In the genomic region with DNA sequence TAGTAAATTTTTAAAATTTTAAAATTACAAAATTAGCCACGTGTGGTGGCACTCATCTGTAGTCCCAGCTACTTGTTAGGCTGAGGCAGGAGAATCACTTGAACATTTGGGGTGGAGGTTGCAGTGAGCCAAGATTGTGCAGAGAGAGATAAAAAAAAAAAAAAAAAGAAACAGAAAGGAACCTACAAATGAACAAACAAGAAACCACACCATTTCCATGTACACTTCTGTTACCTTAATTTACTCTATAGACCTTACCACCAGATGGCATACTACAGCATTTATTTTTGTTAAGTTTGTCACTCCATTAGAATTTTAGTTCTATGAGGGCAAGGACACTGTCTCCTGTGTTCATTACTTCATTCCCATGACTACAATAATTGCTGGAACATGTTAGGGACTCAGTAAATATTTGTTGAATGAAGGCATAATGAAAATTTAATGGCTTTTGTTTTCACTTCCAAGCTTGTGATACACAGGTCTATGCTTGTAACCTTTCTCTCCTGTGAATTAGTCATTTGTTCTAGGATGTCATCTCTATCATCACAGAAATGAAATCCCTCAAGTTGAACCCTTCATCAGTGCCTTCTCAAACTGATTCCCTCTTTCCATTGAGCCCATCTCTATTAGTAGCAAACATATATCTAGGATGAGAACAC, we compare ENCODE assay signal across 8 cellular contexts.
DNase-seq lines count a peak whose midpoint lies in the region; ATAC-seq and TF ChIP-seq lines count a peak whose summit lies in the region.

No MANE protein-coding gene starts in this region.

- H3K36me3 ChIP-seq in liver (ENCODE audit: control insufficient read depth in 4 of 4, insufficient read depth in 3 of 4, low read depth in 1 of 4, low read length in 3 of 4), result no peaks in the 10 kb centered on the region

- H3K4me3 ChIP-seq in liver (ENCODE audit: low read depth in 1 of 3, low read length in 3 of 3), result no peak overlapping the region

- peaks cover 48% of the 10 kb centered on the region for H3K4me1 Mint-ChIP-seq in activated T-cell treated with anti-CD3 and anti-CD28 coated beads, Interleukin-2, amount 50 U/mL, for 72 hours (ENCODE audit: low read depth)
- H3K4me1 Mint-ChIP-seq in activated CD8-positive, alpha-beta T cell treated with anti-CD3 and anti-CD28 coated beads, Interleukin-2, amount 10 ng/mL, durations not matched to agents 7 days and 5 days (ENCODE audit: low read depth), result peaks cover 48% of the 10 kb centered on the region

- H3K27ac Mint-ChIP-seq in activated T-cell treated with anti-CD3 and anti-CD28 coated beads, Interleukin-2, amount 50 U/mL, for 72 hours, result peak overlapping the region; percentile 54
- H3K27ac Mint-ChIP-seq in activated CD8-positive, alpha-beta T cell treated with anti-CD3 and anti-CD28 coated beads, Interleukin-2, amount 10 ng/mL, durations not matched to agents 7 days and 5 days, result peak overlapping the region; percentile 74

- POLR2A ChIA-PET in activated CD8-positive, alpha-beta T cell treated with anti-CD3 and anti-CD28 coated beads, Interleukin-2, amount 10 ng/mL, durations not matched to agents 7 days and 5 days (lab: Charles Lee), result interaction anchor here (0.6 to 1.0 kb wide), 2 partner anchors 53 to 1209 kb away, joined by 3 read pairs; no protein-coding TSS in a partner anchor

- H3K27me3 ChIP-seq in liver (ENCODE audit: control insufficient read depth in 4 of 4, insufficient read depth in 4 of 4, low read length in 3 of 4), result no peaks in the 10 kb centered on the region

- peak; percentile 26 for TF ChIP-seq CTCF in liver (IDR thresholded peaks at IDR 0.05; ENCODE audit: low read depth, low read length, missing input control)

- no peak for DNase-seq in activated T-cell treated with anti-CD3 and anti-CD28 coated beads, Interleukin-2, amount 50 U/mL, for 72 hours
- DNase-seq in activated T-cell treated with anti-CD3 and anti-CD28 coated beads, Interleukin-2, amount 50 U/mL, for 1 hour, result no peak
- no peak for DNase-seq in activated CD8-positive, alpha-beta T cell treated with anti-CD3 and anti-CD28 coated beads, Interleukin-2, amount 10 ng/mL, durations not matched to agents 7 days and 5 days
- no peak for DNase-seq in ureter (ENCODE audit: low spot score)

- H3K36me3 Mint-ChIP-seq in activated T-cell treated with anti-CD3 and anti-CD28 coated beads, Interleukin-2, amount 50 U/mL, for 72 hours (ENCODE audit: insufficient read depth in 2 of 2), result peaks cover 21 to 53% of the 10 kb centered on the region in 2 donors
- peaks cover 82% of the 10 kb centered on the region for H3K36me3 Mint-ChIP-seq in activated CD8-positive, alpha-beta T cell treated with anti-CD3 and anti-CD28 coated beads, Interleukin-2, amount 10 ng/mL, durations not matched to agents 7 days and 5 days (ENCODE audit: low read depth)

- no peak overlapping the region for H3K27ac ChIP-seq in liver (ENCODE audit: low read depth in 1 of 2, low read length in 2 of 2)

- H3K9ac ChIP-seq in liver (ENCODE audit: low read depth in 1 of 2, low read length in 2 of 2), result no peak overlapping the region

- no peaks in the 10 kb centered on the region for H3K4me1 ChIP-seq in liver (ENCODE audit: control insufficient read depth in 4 of 4, insufficient read depth in 4 of 4, low read length in 3 of 4)

- no peaks in the 10 kb centered on the region for H3K27me3 Mint-ChIP-seq in activated T-cell treated with anti-CD3 and anti-CD28 coated beads, Interleukin-2, amount 50 U/mL, for 72 hours (ENCODE audit: low read depth)
- H3K27me3 Mint-ChIP-seq in activated CD8-positive, alpha-beta T cell treated with anti-CD3 and anti-CD28 coated beads, Interleukin-2, amount 10 ng/mL, durations not matched to agents 7 days and 5 days (ENCODE audit: low read depth), result no peaks in the 10 kb centered on the region

- 86% methylated on average over 1 of the region's 1 CpG for WGBS in liver

- CTCF ChIA-PET in activated CD8-positive, alpha-beta T cell treated with anti-CD3 and anti-CD28 coated beads, Interleukin-2, amount 10 ng/mL, durations not matched to agents 7 days and 5 days (lab: Charles Lee), result interaction anchor here (0.6 to 9.5 kb wide), 16 partner anchors 11 to 170 kb away, joined by 3 to 112 read pairs (median 4); a partner anchor contains a TSS

- H3K4me3 Mint-ChIP-seq in activated T-cell treated with anti-CD3 and anti-CD28 coated beads, Interleukin-2, amount 50 U/mL, for 72 hours, result peak overlapping the region in 1 of 2 donors; percentile 4
- H3K4me3 Mint-ChIP-seq in activated CD8-positive, alpha-beta T cell treated with anti-CD3 and anti-CD28 coated beads, Interleukin-2, amount 10 ng/mL, durations not matched to agents 7 days and 5 days, result no peak overlapping the region

- peak; percentile 45 to 65 for ATAC-seq in activated T-cell treated with anti-CD3 and anti-CD28 coated beads, Interleukin-2, amount 50 U/mL, for 72 hours (replicated peaks in 1 of 2)
- ATAC-seq in HG03378 (IDR thresholded peaks at IDR 0.05; ENCODE audit: unreplicated experiment) (peak; percentile 72), HG02981 (IDR thresholded peaks at IDR 0.05; ENCODE audit: unreplicated experiment) (no peak), GM21619 (IDR thresholded peaks at IDR 0.05; ENCODE audit: unreplicated experiment) (no peak)
- ATAC-seq in activated CD8-positive, alpha-beta T cell treated with anti-CD3 and anti-CD28 coated beads, Interleukin-2, amount 10 ng/mL, durations not matched to agents 7 days and 5 days, result peak; percentile 77

- H3K9me3 Mint-ChIP-seq in activated T-cell treated with anti-CD3 and anti-CD28 coated beads, Interleukin-2, amount 50 U/mL, for 72 hours, result peaks cover 1 to 3% of the 10 kb centered on the region in 2 donors
- H3K9me3 Mint-ChIP-seq in activated CD8-positive, alpha-beta T cell treated with anti-CD3 and anti-CD28 coated beads, Interleukin-2, amount 10 ng/mL, durations not matched to agents 7 days and 5 days (ENCODE audit: insufficient read depth), result no peaks in the 10 kb centered on the region

- H3K9me3 ChIP-seq in liver (ENCODE audit: control insufficient read depth in 4 of 4, low read length in 3 of 4), result no peaks in the 10 kb centered on the region

- peak; percentile 36 to 61 for TF ChIP-seq RAD21 in liver (IDR thresholded peaks at IDR 0.05)

TF ChIP-seq in liver, 16 proteins besides CTCF, POLR2A, EP300 and RAD21:
- TF ChIP-seq, protein P1, sequence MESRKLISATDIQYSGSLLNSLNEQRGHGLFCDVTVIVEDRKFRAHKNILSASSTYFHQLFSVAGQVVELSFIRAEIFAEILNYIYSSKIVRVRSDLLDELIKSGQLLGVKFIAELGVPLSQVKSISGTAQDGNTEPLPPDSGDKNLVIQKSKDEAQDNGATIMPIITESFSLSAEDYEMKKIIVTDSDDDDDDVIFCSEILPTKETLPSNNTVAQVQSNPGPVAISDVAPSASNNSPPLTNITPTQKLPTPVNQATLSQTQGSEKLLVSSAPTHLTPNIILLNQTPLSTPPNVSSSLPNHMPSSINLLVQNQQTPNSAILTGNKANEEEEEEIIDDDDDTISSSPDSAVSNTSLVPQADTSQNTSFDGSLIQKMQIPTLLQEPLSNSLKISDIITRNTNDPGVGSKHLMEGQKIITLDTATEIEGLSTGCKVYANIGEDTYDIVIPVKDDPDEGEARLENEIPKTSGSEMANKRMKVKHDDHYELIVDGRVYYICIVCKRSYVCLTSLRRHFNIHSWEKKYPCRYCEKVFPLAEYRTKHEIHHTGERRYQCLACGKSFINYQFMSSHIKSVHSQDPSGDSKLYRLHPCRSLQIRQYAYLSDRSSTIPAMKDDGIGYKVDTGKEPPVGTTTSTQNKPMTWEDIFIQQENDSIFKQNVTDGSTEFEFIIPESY (IDR thresholded peaks at IDR 0.05), result no peak
- TF ChIP-seq HNF4A (conservative IDR thresholded peaks at IDR 0.05), result no peak
- no peak for TF ChIP-seq FOXA1 (IDR thresholded peaks at IDR 0.05)
- TF ChIP-seq EGR1 (IDR thresholded peaks at IDR 0.05; ENCODE audit: low read depth in 2 of 2), result no peak
- no peak for TF ChIP-seq HNF4G (IDR thresholded peaks at IDR 0.05)
- no peak for TF ChIP-seq RXRA (IDR thresholded peaks at IDR 0.05)
TF ChIP-seq in liver: peak in this region for 0.

Comparison
In these comparisons a context has a peak if more than half of its experiments do, and no peak if none do; other contexts are left out.
1. ATAC-seq: peak in activated T-cell treated with anti-CD3 and anti-CD28 coated beads, Interleukin-2, amount 50 U/mL, for 72 hours (2 of 2), HG03378 (single experiment) and activated CD8-positive, alpha-beta T cell treated with anti-CD3 and anti-CD28 coated beads, Interleukin-2, amount 10 ng/mL, durations not matched to agents 7 days and 5 days (single experiment); none in HG02981 (single experiment) and GM21619 (single experiment).